In genomic region chr3:51387281-51387680, GRCh38 we compare ENCODE assay signal across 8 cellular contexts. TPM values are rescaled to one million over a fixed set of nuclear protein-coding genes. Genes with fewer than 3 reads are reported as not detected.
DNase-seq lines count a peak whose midpoint lies in the region; ATAC-seq and TF ChIP-seq lines count a peak whose summit lies in the region.
"Not testable (repeated sequence)": the region's sequence is repeated elsewhere in the genome, so short reads cannot be mapped to it uniquely, and the experiment has no call there.

No MANE protein-coding gene starts in this region.

- not testable (repeated sequence) for H3K27me3 Mint-ChIP-seq in CD4-positive, CD25-positive, alpha-beta regulatory T cell; IgD-negative memory B cell; T-helper 2 cell treated with Interferon-gamma antibody and Interleukin-4, amounts not matched to agents 5 μg/mL and 100 μg/mL, for 36 hours (ENCODE audit: low read depth); activated naive CD4-positive, alpha-beta T cell treated with anti-CD3 and anti-CD28 coated beads, Interleukin-2, amount 10 ng/mL, durations not matched to agents 7 days and 5 days; dendritic cell treated with granulocyte-macrophage colony-stimulating factor and Interleukin-4, amounts not matched to agents 40 ng/mL and 50 ng/mL, for 4 days; nephron progenitor cell (ENCODE audit: low read depth, poor library complexity)

- intact Hi-C loops in dendritic cell treated with granulocyte-macrophage colony-stimulating factor and Interleukin-4, amounts not matched to agents 40 ng/mL and 50 ng/mL, for 4 days (cut with micrococcal nuclease) = loop anchor here (5.0 kb wide), 2 partner anchors 295 to 770 kb away; partner anchors contain the start of gene MAPKAPK3
- intact Hi-C loops in stomach (cut with DNase I; ENCODE audit: low total_unique reads) = loop anchor here (10.0 kb wide), 1 partner anchor 762 kb away; no protein-coding TSS in a partner anchor

- H3K27ac Mint-ChIP-seq in CD4-positive, CD25-positive, alpha-beta regulatory T cell = peak overlapping the region in 1 of 3 donors; percentile 66
- H3K27ac Mint-ChIP-seq in IgD-negative memory B cell = peak overlapping the region in 1 of 3 donors; percentile 98
- not testable (repeated sequence) for H3K27ac Mint-ChIP-seq in T-helper 2 cell treated with Interferon-gamma antibody and Interleukin-4, amounts not matched to agents 5 μg/mL and 100 μg/mL, for 36 hours; activated naive CD4-positive, alpha-beta T cell treated with anti-CD3 and anti-CD28 coated beads, Interleukin-2, amount 10 ng/mL, durations not matched to agents 7 days and 5 days; nephron progenitor cell
- peak overlapping the region; percentile 99 for H3K27ac Mint-ChIP-seq in dendritic cell treated with granulocyte-macrophage colony-stimulating factor and Interleukin-4, amounts not matched to agents 40 ng/mL and 50 ng/mL, for 4 days

- not testable (repeated sequence) for TF ChIP-seq POLR2A in stomach (IDR thresholded peaks at IDR 0.05)

- H3K27me3 ChIP-seq in CD4-positive, CD25-positive, alpha-beta regulatory T cell (ENCODE audit: control insufficient read depth, insufficient read depth, low read length); iPS-20b (ENCODE audit: insufficient read depth, low read length); stomach: not testable (repeated sequence)

- not testable (repeated sequence) for DNase-seq in CD4-positive, CD25-positive, alpha-beta regulatory T cell; T-helper 2 cell treated with Interferon-gamma antibody and Interleukin-4, amounts not matched to agents 5 μg/mL and 100 μg/mL, for 36 hours (ENCODE audit: low spot score); activated naive CD4-positive, alpha-beta T cell treated with anti-CD3 and anti-CD28 coated beads, Interleukin-2, amount 10 ng/mL, durations not matched to agents 7 days and 5 days; nephron progenitor cell
- DNase-seq in stomach = peak; percentile 55

- H3K9ac ChIP-seq in iPS-20b (ENCODE audit: low read depth, low read length) = not testable (repeated sequence)

- H3K36me3 ChIP-seq in CD4-positive, CD25-positive, alpha-beta regulatory T cell (ENCODE audit: control insufficient read depth, insufficient read depth, low read length) = peaks cover 16% of the 10 kb centered on the region
- H3K36me3 ChIP-seq in iPS-20b (ENCODE audit: insufficient read depth, low read depth, low read length) (peaks cover 47% of the 10 kb centered on the region), stomach (peaks cover 13 to 27% (median 26%) of the 10 kb centered on the region in 4 donors)

- CTCF ChIA-PET in activated naive CD4-positive, alpha-beta T cell treated with anti-CD3 and anti-CD28 coated beads, Interleukin-2, amount 10 ng/mL, durations not matched to agents 7 days and 5 days (lab: Charles Lee) = interaction anchor here (0.8 to 4.4 kb wide), 7 partner anchors 113 to 1019 kb away, joined by 3 to 32 read pairs (median 7); partner anchors contain the start of genes DCAF1 and MAPKAPK3

- not testable (repeated sequence) for H3K27ac ChIP-seq in CD4-positive, CD25-positive, alpha-beta regulatory T cell (ENCODE audit: insufficient read depth, low read length, poor library complexity, severe bottlenecking); iPS-20b (ENCODE audit: low read length)
- H3K27ac ChIP-seq in stomach = peak overlapping the region; percentile 48 to 97 (median 94)

- WGBS in stomach, 5 donors = 32 to 51% (median 37%) methylated on average over 6 of the region's 6 CpGs

- TF ChIP-seq CTCF in nephron progenitor cell (IDR thresholded peaks at IDR 0.05); stomach (IDR thresholded peaks at IDR 0.05): not testable (repeated sequence)

- H3K9me3 Mint-ChIP-seq in CD4-positive, CD25-positive, alpha-beta regulatory T cell; IgD-negative memory B cell; T-helper 2 cell treated with Interferon-gamma antibody and Interleukin-4, amounts not matched to agents 5 μg/mL and 100 μg/mL, for 36 hours; activated naive CD4-positive, alpha-beta T cell treated with anti-CD3 and anti-CD28 coated beads, Interleukin-2, amount 10 ng/mL, durations not matched to agents 7 days and 5 days; dendritic cell treated with granulocyte-macrophage colony-stimulating factor and Interleukin-4, amounts not matched to agents 40 ng/mL and 50 ng/mL, for 4 days; nephron progenitor cell: not testable (repeated sequence)

- H3K9me3 ChIP-seq in CD4-positive, CD25-positive, alpha-beta regulatory T cell (ENCODE audit: control insufficient read depth in 2 of 2, low read length in 2 of 2); iPS-20b (ENCODE audit: insufficient read depth, low read depth, low read length); stomach: not testable (repeated sequence)

- H3K36me3 Mint-ChIP-seq in CD4-positive, CD25-positive, alpha-beta regulatory T cell; IgD-negative memory B cell: not testable (repeated sequence)
- peaks cover 59% of the 10 kb centered on the region for H3K36me3 Mint-ChIP-seq in T-helper 2 cell treated with Interferon-gamma antibody and Interleukin-4, amounts not matched to agents 5 μg/mL and 100 μg/mL, for 36 hours (ENCODE audit: low read depth)
- H3K36me3 Mint-ChIP-seq in activated naive CD4-positive, alpha-beta T cell treated with anti-CD3 and anti-CD28 coated beads, Interleukin-2, amount 10 ng/mL, durations not matched to agents 7 days and 5 days = peaks cover 46% of the 10 kb centered on the region
- H3K36me3 Mint-ChIP-seq in dendritic cell treated with granulocyte-macrophage colony-stimulating factor and Interleukin-4, amounts not matched to agents 40 ng/mL and 50 ng/mL, for 4 days (ENCODE audit: low read depth) = peaks cover 77% of the 10 kb centered on the region
- peaks cover 35% of the 10 kb centered on the region for H3K36me3 Mint-ChIP-seq in nephron progenitor cell (ENCODE audit: low read depth)

- H3K4me3 Mint-ChIP-seq in CD4-positive, CD25-positive, alpha-beta regulatory T cell = peak overlapping the region in 3 of 4 donors; percentile 15 to 99 (median 96)
- H3K4me3 Mint-ChIP-seq in IgD-negative memory B cell = peak overlapping the region in 3 of 4 donors; percentile 39 to 100 (median 70)
- H3K4me3 Mint-ChIP-seq in T-helper 2 cell treated with Interferon-gamma antibody and Interleukin-4, amounts not matched to agents 5 μg/mL and 100 μg/mL, for 36 hours = peak overlapping the region; percentile 98
- H3K4me3 Mint-ChIP-seq in activated naive CD4-positive, alpha-beta T cell treated with anti-CD3 and anti-CD28 coated beads, Interleukin-2, amount 10 ng/mL, durations not matched to agents 7 days and 5 days = peak overlapping the region; percentile 99
- H3K4me3 Mint-ChIP-seq in dendritic cell treated with granulocyte-macrophage colony-stimulating factor and Interleukin-4, amounts not matched to agents 40 ng/mL and 50 ng/mL, for 4 days = peak overlapping the region; percentile 93
- H3K4me3 Mint-ChIP-seq in nephron progenitor cell = peak overlapping the region; percentile 99

- ATAC-seq in CD4-positive, CD25-positive, alpha-beta regulatory T cell (ENCODE audit: low read depth in 2 of 2) = not testable (repeated sequence)

- not testable (repeated sequence) for H3K4me3 ChIP-seq in CD4-positive, CD25-positive, alpha-beta regulatory T cell (ENCODE audit: low read depth, low read length)
- H3K4me3 ChIP-seq in iPS-20b (ENCODE audit: low read length) = 0 out of 2 replicates have a peak overlapping the region, but pooled peaks have one; percentile 21
- H3K4me3 ChIP-seq in stomach = peak overlapping the region in 3 of 4 donors; percentile 85 to 90 (median 90)

- H3K4me1 Mint-ChIP-seq in CD4-positive, CD25-positive, alpha-beta regulatory T cell = peaks cover 16 to 71% (median 38%) of the 10 kb centered on the region in 4 donors
- peaks cover 25 to 40% (median 35%) of the 10 kb centered on the region in 3 donors for H3K4me1 Mint-ChIP-seq in IgD-negative memory B cell
- H3K4me1 Mint-ChIP-seq in T-helper 2 cell treated with Interferon-gamma antibody and Interleukin-4, amounts not matched to agents 5 μg/mL and 100 μg/mL, for 36 hours (ENCODE audit: low read depth) = peaks cover 46% of the 10 kb centered on the region
- H3K4me1 Mint-ChIP-seq in activated naive CD4-positive, alpha-beta T cell treated with anti-CD3 and anti-CD28 coated beads, Interleukin-2, amount 10 ng/mL, durations not matched to agents 7 days and 5 days = peaks cover 68% of the 10 kb centered on the region
- peaks cover 72% of the 10 kb centered on the region for H3K4me1 Mint-ChIP-seq in dendritic cell treated with granulocyte-macrophage colony-stimulating factor and Interleukin-4, amounts not matched to agents 40 ng/mL and 50 ng/mL, for 4 days (ENCODE audit: low read depth)
- peaks cover 52% of the 10 kb centered on the region for H3K4me1 Mint-ChIP-seq in nephron progenitor cell

- not testable (repeated sequence) for TF ChIP-seq EP300 in stomach (IDR thresholded peaks at IDR 0.05)

- peaks cover 57% of the 10 kb centered on the region for H3K4me1 ChIP-seq in CD4-positive, CD25-positive, alpha-beta regulatory T cell (ENCODE audit: control insufficient read depth, insufficient read depth, low read length, poor library complexity, severe bottlenecking)
- peaks cover 23% of the 10 kb centered on the region for H3K4me1 ChIP-seq in iPS-20b (ENCODE audit: insufficient read depth, low read length)
- H3K4me1 ChIP-seq in stomach = peaks cover 59 to 77% (median 76%) of the 10 kb centered on the region in 4 donors

RNA-seq across cellular contexts. Expression of gene MANF, which starts 2.2 kb away (rescaled TPM):
- total RNA-seq in CD4-positive, CD25-positive, alpha-beta regulatory T cell = 33.9 TPM
- 10 to 100 TPM; 34.5 to 55.4 (median 43.5) TPM for polyA plus RNA-seq in CD4-positive, CD25-positive, alpha-beta regulatory T cell
- polyA plus RNA-seq in IgD-negative memory B cell (33.6 TPM), stomach (10 to 100 TPM; 31.8 to 57.9 (median 47.2) TPM)
- 10 to 100 TPM in 3 of 5 donors, 1 to 10 TPM in 1, under 1 TPM in 1; 0.58 to 76.4 (median 30.4) TPM for total RNA-seq in stomach

RNA-seq across cellular contexts. Expression of gene RBM15B, which starts 3.8 kb away (rescaled TPM):
- 28.4 TPM for total RNA-seq in CD4-positive, CD25-positive, alpha-beta regulatory T cell
- polyA plus RNA-seq in CD4-positive, CD25-positive, alpha-beta regulatory T cell = 10 to 100 TPM; 10.1 to 14.2 (median 12.0) TPM
- polyA plus RNA-seq in IgD-negative memory B cell (10.8 TPM), stomach (10 to 100 TPM in 2 of 3 donors, 1 to 10 TPM in 1; 9.3 to 12.4 (median 10.5) TPM)
- total RNA-seq in stomach = 10 to 100 TPM; 15.8 to 34.5 (median 18.3) TPM
